ENCODE assay signal across 8 cellular contexts in the genomic region with DNA sequence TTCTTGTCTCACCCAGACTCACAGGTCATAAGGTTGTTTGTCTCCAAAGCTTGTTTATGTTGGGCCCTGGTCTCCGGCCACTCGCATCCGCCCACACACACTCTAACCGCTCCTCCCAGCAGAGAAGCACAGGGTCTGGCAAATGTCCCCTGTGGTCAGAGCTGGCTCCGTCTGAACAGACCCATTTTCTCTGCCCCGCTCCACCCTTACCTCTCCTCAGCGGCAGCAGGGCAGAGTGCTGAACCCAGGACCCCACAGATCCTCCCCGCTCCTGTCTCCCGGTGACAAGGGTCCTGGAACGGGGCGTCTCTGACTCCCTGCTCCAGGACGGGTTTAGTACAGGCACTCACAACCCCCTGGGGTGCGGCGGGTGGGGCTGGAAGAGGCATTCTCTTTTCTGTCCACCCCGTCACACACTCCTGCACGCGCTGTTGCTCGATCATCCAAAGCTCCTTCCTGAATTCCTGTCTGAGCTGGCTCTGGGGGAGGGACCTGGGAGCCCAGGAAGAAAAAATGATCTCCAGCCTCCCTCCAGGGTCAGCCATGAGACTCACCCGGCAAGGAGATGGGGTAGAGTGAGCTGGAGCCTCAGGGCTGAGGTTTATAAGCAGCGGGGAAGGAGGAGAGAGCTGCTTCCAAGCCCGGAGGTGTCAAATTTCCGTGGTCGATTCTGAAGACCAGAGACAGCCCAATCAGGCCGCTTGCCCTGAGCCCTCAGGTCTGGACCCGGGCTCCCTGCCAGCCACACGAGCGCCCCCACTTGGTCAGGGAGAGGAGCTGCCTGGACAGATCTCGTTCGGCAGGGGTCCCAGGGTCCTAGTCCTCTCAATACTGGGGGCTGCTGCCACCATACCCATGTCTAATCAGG. TPM values are rescaled to one million over a fixed set of nuclear protein-coding genes. Genes with fewer than 3 reads are reported as not detected.
DNase-seq lines count a peak whose midpoint lies in the region; ATAC-seq lines count a peak whose summit lies in the region.

A gene (minus strand): TSS at position 577 of the 868 bp plus-strand sequence. CDS start 1,033 bp downstream, outside the sequence.

- peaks cover 12% of the 10 kb centered on the region for H3K27me3 Mint-ChIP-seq in activated naive CD8-positive, alpha-beta T cell treated with anti-CD3 and anti-CD28 coated beads, Interleukin-2, amount 50 U/mL, for 24 hours

- H3K9me3 Mint-ChIP-seq in activated naive CD8-positive, alpha-beta T cell treated with anti-CD3 and anti-CD28 coated beads, Interleukin-2, amount 50 U/mL, for 24 hours: no peaks in the 10 kb centered on the region

- H3K4me1 Mint-ChIP-seq in activated naive CD8-positive, alpha-beta T cell treated with anti-CD3 and anti-CD28 coated beads, Interleukin-2, amount 50 U/mL, for 24 hours: peaks cover 20% of the 10 kb centered on the region

- H3K27ac Mint-ChIP-seq in activated naive CD8-positive, alpha-beta T cell treated with anti-CD3 and anti-CD28 coated beads, Interleukin-2, amount 50 U/mL, for 24 hours: no peak within 1 kb of the TSS

- peak within 1 kb of the TSS; percentile 33 for H3K4me3 Mint-ChIP-seq in activated naive CD8-positive, alpha-beta T cell treated with anti-CD3 and anti-CD28 coated beads, Interleukin-2, amount 50 U/mL, for 24 hours

- DNase-seq in activated effector memory CD4-positive, alpha-beta T cell treated with anti-CD3 and anti-CD28 coated beads, Interleukin-2, amount 50 U/mL, for 16 hours: peak; percentile 60
- DNase-seq in activated effector memory CD4-positive, alpha-beta T cell treated with Interleukin-2 at 50 U/mL for 16 hours: no peak
- DNase-seq in NCI-H2107 treated with DMSO at 0.1 percent for 48 hours (lab: John Stamatoyannopoulos, UW; ENCODE audit: unreplicated experiment) (peak; percentile 90), Right ventricle myocardium inferior (ENCODE audit: missing footprints) (peak; percentile 88), nucleus accumbens (lab: John Stamatoyannopoulos, UW) (peak in 41 of 56 donors; percentile 24 to 77 (median 53)), T-helper 1 cell (no peak)
- DNase-seq in activated naive CD8-positive, alpha-beta T cell treated with anti-CD3 and anti-CD28 coated beads, Interleukin-2, amount 50 U/mL, for 24 hours: no peak

- peaks cover 2% of the 10 kb centered on the region for H3K36me3 Mint-ChIP-seq in activated naive CD8-positive, alpha-beta T cell treated with anti-CD3 and anti-CD28 coated beads, Interleukin-2, amount 50 U/mL, for 24 hours (ENCODE audit: low read depth)

- ATAC-seq in activated naive CD8-positive, alpha-beta T cell treated with anti-CD3 and anti-CD28 coated beads, Interleukin-2, amount 50 U/mL, for 24 hours: no peak
- peak; percentile 57 for ATAC-seq in Right ventricle myocardium inferior
- no peak for ATAC-seq in GM21390 (IDR thresholded peaks at IDR 0.05; ENCODE audit: unreplicated experiment)

- intact Hi-C loops in Right ventricle myocardium inferior (cut with DNase I): no loop called here

RNA-seq across cellular contexts. Expression of the gene that starts here (rescaled TPM):
- 155 TPM for total RNA-seq in Right ventricle myocardium inferior

Comparison
In these comparisons a context has a peak if more than half of its experiments do, and no peak if none do; other contexts are left out.
1. DNase-seq: peak in activated effector memory CD4-positive, alpha-beta T cell treated with anti-CD3 and anti-CD28 coated beads, Interleukin-2, amount 50 U/mL, for 16 hours (single experiment), NCI-H2107 treated with DMSO at 0.1 percent for 48 hours (single experiment), Right ventricle myocardium inferior (single experiment) and nucleus accumbens (41 of 56); none in activated effector memory CD4-positive, alpha-beta T cell treated with Interleukin-2 at 50 U/mL for 16 hours (single experiment), activated naive CD8-positive, alpha-beta T cell treated with anti-CD3 and anti-CD28 coated beads, Interleukin-2, amount 50 U/mL, for 24 hours (single experiment) and T-helper 1 cell (0 of 5).